Comparison of ENCODE assay signal across 26 cellular contexts in the genomic region with DNA sequence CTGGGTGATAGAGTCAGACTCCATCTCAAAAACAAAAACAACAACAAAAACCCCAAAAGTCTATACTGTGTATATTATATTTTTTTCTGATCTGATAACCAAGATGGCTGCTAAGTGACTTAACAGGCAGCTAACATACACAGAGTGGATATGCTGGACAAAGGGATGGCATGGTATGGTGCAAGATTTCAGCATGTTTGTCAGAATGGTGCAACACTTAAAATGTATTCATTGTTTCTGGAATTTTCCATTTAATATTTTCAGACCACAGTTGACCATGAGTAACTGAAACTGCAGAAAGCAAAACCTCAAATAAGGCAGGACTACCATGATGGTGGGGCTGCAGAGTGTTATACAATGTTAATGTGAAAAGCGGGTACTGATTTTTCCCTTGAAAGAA.
"Had no signal": no experiment of that assay in that cellular context is flagged by ENCODE, and none has a peak within 500 bp of the region (broad histone marks: within the 10 kb centered on the region; RNA-seq: fewer than 3 reads in every experiment).

No MANE protein-coding gene starts in this region.

- ATAC-seq: activated T-cell treated with anti-CD3 and anti-CD28 coated beads, Interleukin-2, amount 50 U/mL, for 4 hours; T-cell had no signal

- H3K4me2 ChIP-seq: PC-9 had no signal

- H3K36me3 Mint-ChIP-seq: activated CD4-positive, alpha-beta memory T cell treated with anti-CD3 and anti-CD28 coated beads for 36 hours; T-cell had no signal

- H3K27ac Mint-ChIP-seq: activated B cell treated with CpG ODN at 0.5 μM for 24 hours; activated CD4-positive, alpha-beta memory T cell treated with anti-CD3 and anti-CD28 coated beads for 36 hours; activated CD4-positive, alpha-beta T cell treated with anti-CD3 and anti-CD28 coated beads, Interleukin-2, amount 10 ng/mL, durations not matched to agents 7 days and 5 days; activated naive CD8-positive, alpha-beta T cell treated with anti-CD3 and anti-CD28 coated beads for 36 hours; T-cell had no signal

- H3K4me3 ChIP-seq: PC-9, SK-N-MC had no signal

- H3K4me3 Mint-ChIP-seq: activated B cell treated with CpG ODN at 0.5 μM for 24 hours; activated CD4-positive, alpha-beta memory T cell treated with anti-CD3 and anti-CD28 coated beads for 36 hours; activated CD4-positive, alpha-beta T cell treated with anti-CD3 and anti-CD28 coated beads, Interleukin-2, amount 10 ng/mL, durations not matched to agents 7 days and 5 days; activated naive CD8-positive, alpha-beta T cell treated with anti-CD3 and anti-CD28 coated beads for 36 hours; activated T-cell treated with anti-CD3 and anti-CD28 coated beads, Interleukin-2, amount 50 U/mL, for 4 hours; T-cell had no signal

- H3K27me3 Mint-ChIP-seq: activated naive CD8-positive, alpha-beta T cell treated with anti-CD3 and anti-CD28 coated beads for 36 hours had no signal

- H2AFZ ChIP-seq: PC-9 had no signal

- DNase-seq: activated B cell treated with CpG ODN at 0.5 μM for 24 hours; activated CD4-positive, alpha-beta memory T cell treated with anti-CD3 and anti-CD28 coated beads for 36 hours; activated CD4-positive, alpha-beta T cell treated with anti-CD3 and anti-CD28 coated beads, Interleukin-2, amount 10 ng/mL, durations not matched to agents 7 days and 5 days; activated CD8-positive, alpha-beta memory T cell treated with anti-CD3 and anti-CD28 coated beads for 24 hours; activated effector memory CD4-positive, alpha-beta T cell treated with anti-CD3 and anti-CD28 coated beads, Interleukin-2, amount 50 U/mL, for 16 hours; activated naive CD4-positive, alpha-beta T cell treated with Interleukin-2 at 50 U/mL for 16 hours; activated naive CD8-positive, alpha-beta T cell treated with anti-CD3 and anti-CD28 coated beads for 36 hours; activated T-cell treated with anti-CD3 and anti-CD28 coated beads, Interleukin-2, amount 50 U/mL, for 4 hours; anterior cingulate cortex; caudate nucleus; Kasumi-1; KBM-7; NCI-H1092 treated with DMSO at 0.1 percent for 48 hours; NCI-H1417 treated with DMSO at 0.1 percent for 48 hours; NCI-H1694; NCI-H2029 treated with DMSO at 0.1 percent for 48 hours; NCI-H345; NCI-H510A; NCI-H526 treated with DMSO at 0.1 percent for 48 hours; NCI-H82; NK-92 treated with Interleukin-12 subunit alpha and Interleukin-12 subunit beta, amount 100 ng/mL, for 24 hours; PC-9; T-cell; T-helper 2 cell; T1000 had no signal

- H3K27ac ChIP-seq: PC-9, SK-N-MC had no signal

- H3K9me3 Mint-ChIP-seq: activated B cell treated with CpG ODN at 0.5 μM for 24 hours; activated CD4-positive, alpha-beta memory T cell treated with anti-CD3 and anti-CD28 coated beads for 36 hours; activated CD4-positive, alpha-beta T cell treated with anti-CD3 and anti-CD28 coated beads, Interleukin-2, amount 10 ng/mL, durations not matched to agents 7 days and 5 days; activated naive CD8-positive, alpha-beta T cell treated with anti-CD3 and anti-CD28 coated beads for 36 hours; activated T-cell treated with anti-CD3 and anti-CD28 coated beads, Interleukin-2, amount 50 U/mL, for 4 hours; T-cell had no signal
